Comparison of ENCODE assay signal across 9 cellular contexts in the genomic region with DNA sequence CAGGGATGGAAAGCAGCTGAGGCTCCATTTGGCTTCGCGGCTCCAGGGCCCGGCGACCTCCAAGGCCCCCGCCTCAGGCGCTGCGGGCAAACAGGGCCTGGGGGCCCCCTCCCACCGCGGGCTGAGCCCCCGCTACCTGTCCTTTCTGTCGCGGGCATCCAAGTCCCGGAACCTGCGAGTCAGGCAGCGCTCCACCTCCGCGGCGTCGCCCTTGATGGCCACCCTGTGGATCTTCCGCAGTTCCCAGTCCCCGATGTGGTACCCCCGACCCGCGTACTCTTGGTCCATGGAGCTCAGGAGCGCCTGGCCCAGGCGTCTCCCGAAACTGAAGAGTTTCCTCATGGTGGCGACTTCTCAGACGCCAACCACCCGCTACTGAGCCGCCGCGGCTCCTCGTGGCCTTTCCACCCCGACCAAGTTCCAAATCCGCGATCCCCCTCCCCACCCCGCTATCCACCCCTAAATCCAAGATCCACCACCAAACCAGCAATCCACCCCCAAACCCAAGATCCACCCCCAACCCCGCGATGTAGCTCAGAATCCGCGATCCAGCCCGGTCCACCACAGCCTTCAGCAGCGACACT.
A peak's percentile ranks its signal among the peaks of the same experiment; 100 is the strongest.
DNase-seq lines count a peak whose midpoint lies in the region; ATAC-seq and TF ChIP-seq lines count a peak whose summit lies in the region.
"Had no signal": no experiment of that assay in that cellular context is flagged by ENCODE, and none has a peak within 500 bp of the region (broad histone marks: within the 10 kb centered on the region; RNA-seq: fewer than 3 reads in every experiment).

No MANE protein-coding gene starts in this region.

- H3K9me3 Mint-ChIP-seq in HFFc6, result no peaks in the 10 kb centered on the region
- no peaks in the 10 kb centered on the region for H3K9me3 Mint-ChIP-seq in activated naive CD4-positive, alpha-beta T cell treated with anti-CD3 and anti-CD28 coated beads, Interleukin-2, amount 50 U/mL, for 24 hours

- H3K27ac Mint-ChIP-seq in HFFc6, result no peak overlapping the region
- peak overlapping the region; percentile 23 for H3K27ac Mint-ChIP-seq in activated naive CD4-positive, alpha-beta T cell treated with anti-CD3 and anti-CD28 coated beads, Interleukin-2, amount 50 U/mL, for 24 hours

- TF ChIP-seq CTCF in HFFc6 (IDR thresholded peaks at IDR 0.05), result no peak
- no peak for TF ChIP-seq CTCF in upper lobe of right lung (IDR thresholded peaks at IDR 0.05)

- ATAC-seq in GM18868 (IDR thresholded peaks at IDR 0.05; ENCODE audit: unreplicated experiment), result no peak
- no peak for ATAC-seq in upper lobe of right lung
- ATAC-seq in HG02938 (IDR thresholded peaks at IDR 0.05; ENCODE audit: unreplicated experiment), result no peak

- H3K4me3 ChIP-seq in iPS DF 6.9 (ENCODE audit: low read length) (peak overlapping the region; percentile 53), skeletal muscle tissue (ENCODE audit: low read length in 3 of 3) (peak overlapping the region in 2 of 3 donors; percentile 41 to 46), upper lobe of right lung (no peak overlapping the region)

- H3K36me3 ChIP-seq in iPS DF 6.9 (ENCODE audit: control insufficient read depth, insufficient read depth, low read length) (no peaks in the 10 kb centered on the region), skeletal muscle tissue (ENCODE audit: control insufficient read depth in 3 of 3, insufficient read depth in 3 of 3, low read length in 3 of 3) (no peaks in the 10 kb centered on the region), upper lobe of right lung (no peaks in the 10 kb centered on the region)

- H3K9ac ChIP-seq in skeletal muscle tissue (ENCODE audit: low read depth in 1 of 3, low read length in 3 of 3), result no peak overlapping the region

- no peaks in the 10 kb centered on the region for H3K27me3 ChIP-seq in iPS DF 6.9 (ENCODE audit: control insufficient read depth, insufficient read depth, low read length)
- peaks cover 12 to 23% (median 20%) of the 10 kb centered on the region in 3 donors for H3K27me3 ChIP-seq in skeletal muscle tissue (ENCODE audit: control insufficient read depth in 3 of 3, insufficient read depth in 3 of 3, low read length in 3 of 3)
- peaks cover 60% of the 10 kb centered on the region for H3K27me3 ChIP-seq in upper lobe of right lung

- H3K4me1 ChIP-seq in iPS DF 6.9 (ENCODE audit: control insufficient read depth, insufficient read depth, low read length) (no peaks in the 10 kb centered on the region), skeletal muscle tissue (ENCODE audit: control insufficient read depth in 3 of 3, insufficient read depth in 3 of 3, low read length in 3 of 3) (peaks cover 0 to 13% (median 9%) of the 10 kb centered on the region in 3 donors), upper lobe of right lung (peaks cover 13% of the 10 kb centered on the region)

- DNase-seq in HFFc6, result no peak
- no peak for DNase-seq in iPS DF 6.9 (ENCODE audit: low read depth, low spot score)
- no peak for DNase-seq in AG08395 (ENCODE audit: low spot score)
- DNase-seq in upper lobe of right lung, result no peak
- DNase-seq: NCI-H1417 treated with DMSO at 0.1 percent for 48 hours had no signal

- H3K4me3 Mint-ChIP-seq in HFFc6, result peak overlapping the region; percentile 66
- H3K4me3 Mint-ChIP-seq in activated naive CD4-positive, alpha-beta T cell treated with anti-CD3 and anti-CD28 coated beads, Interleukin-2, amount 50 U/mL, for 24 hours, result peak overlapping the region; percentile 87

- H3K27ac ChIP-seq in iPS DF 6.9 (ENCODE audit: low read length) (peak overlapping the region; percentile 41), skeletal muscle tissue (ENCODE audit: low read depth, low read length) (no peak overlapping the region), upper lobe of right lung (no peak overlapping the region)

- no CpG with 5 or more reads among the region's 44 CpGs for WGBS in iPS DF 6.9 (ENCODE audit: insufficient coverage, insufficient read length)

- intact Hi-C loops in upper lobe of right lung (cut with DNase I), result no loop called here

- H3K36me3 Mint-ChIP-seq in HFFc6 (ENCODE audit: low read depth), result no peaks in the 10 kb centered on the region
- H3K36me3 Mint-ChIP-seq in activated naive CD4-positive, alpha-beta T cell treated with anti-CD3 and anti-CD28 coated beads, Interleukin-2, amount 50 U/mL, for 24 hours, result peaks cover 3% of the 10 kb centered on the region

- no peaks in the 10 kb centered on the region for H3K9me3 ChIP-seq in iPS DF 6.9 (ENCODE audit: control insufficient read depth, insufficient read depth, low read length)
- no peaks in the 10 kb centered on the region for H3K9me3 ChIP-seq in skeletal muscle tissue (ENCODE audit: control insufficient read depth in 3 of 3, low read length in 3 of 3)
- no peaks in the 10 kb centered on the region for H3K9me3 ChIP-seq in upper lobe of right lung

- peaks cover 28% of the 10 kb centered on the region for H3K27me3 Mint-ChIP-seq in HFFc6 (ENCODE audit: insufficient read depth)
- peaks cover 33% of the 10 kb centered on the region for H3K27me3 Mint-ChIP-seq in activated naive CD4-positive, alpha-beta T cell treated with anti-CD3 and anti-CD28 coated beads, Interleukin-2, amount 50 U/mL, for 24 hours

- H3K4me1 Mint-ChIP-seq in HFFc6 (ENCODE audit: low read depth), result no peaks in the 10 kb centered on the region
- H3K4me1 Mint-ChIP-seq in activated naive CD4-positive, alpha-beta T cell treated with anti-CD3 and anti-CD28 coated beads, Interleukin-2, amount 50 U/mL, for 24 hours, result peaks cover 5% of the 10 kb centered on the region
